8 cellular contexts compared by ENCODE assay signal in the genomic region with DNA sequence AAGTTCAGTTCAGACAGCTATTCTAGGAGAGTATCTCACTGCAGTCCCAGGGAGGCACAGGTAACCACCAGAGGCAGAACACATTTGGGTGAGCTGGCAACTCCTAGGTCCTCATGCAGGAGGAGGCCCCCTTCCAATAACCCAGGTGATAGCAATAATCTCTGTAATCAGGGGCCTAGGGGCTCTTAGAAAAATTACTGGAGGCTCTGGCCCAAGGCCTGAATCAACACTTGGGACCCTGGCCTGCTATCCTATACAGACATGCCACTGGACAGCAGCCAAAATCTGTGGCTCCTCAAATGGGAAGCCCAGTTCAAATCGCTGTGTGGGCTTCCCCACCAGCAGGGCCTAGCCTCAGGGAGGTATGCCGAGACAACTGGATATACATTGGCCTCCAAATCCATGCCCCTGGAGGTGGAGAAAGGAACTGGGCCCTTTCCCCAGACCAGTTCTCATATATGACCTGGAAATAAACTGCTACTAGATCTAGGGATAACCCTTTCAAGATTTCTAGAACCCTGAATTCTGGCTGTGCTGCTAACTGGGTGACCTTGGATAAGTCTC. TPM values are rescaled to one million over a fixed set of nuclear protein-coding genes. Genes with fewer than 3 reads are reported as not detected.
DNase-seq lines count a peak whose midpoint lies in the region; ATAC-seq and TF ChIP-seq lines count a peak whose summit lies in the region.

No MANE protein-coding gene starts in this region.

- H3K36me3 Mint-ChIP-seq in CD8-positive, alpha-beta memory T cell: peaks cover 0 to 1% (median 0%) of the 10 kb centered on the region in 3 donors

- no peak for TF ChIP-seq POLR2A in esophagus muscularis mucosa (IDR thresholded peaks at IDR 0.05; ENCODE audit: low read depth)
- TF ChIP-seq POLR2A in ovary (IDR thresholded peaks at IDR 0.05): no peak

- H3K4me3 ChIP-seq in CD8-positive, alpha-beta memory T cell (ENCODE audit: low read length): peak overlapping the region; percentile 4
- H3K4me3 ChIP-seq in esophagus muscularis mucosa (peak overlapping the region; percentile 76 to 94 (median 78)), ovary (peak overlapping the region; percentile 86)

- no peaks in the 10 kb centered on the region for H3K27me3 ChIP-seq in CD8-positive, alpha-beta memory T cell (ENCODE audit: insufficient read depth, low read length, poor library complexity, severe bottlenecking)
- H3K27me3 ChIP-seq in esophagus muscularis mucosa (no peaks in the 10 kb centered on the region), ovary (no peaks in the 10 kb centered on the region)

- H3K9me3 Mint-ChIP-seq in CD8-positive, alpha-beta memory T cell: no peaks in the 10 kb centered on the region

- ATAC-seq in HG03175 (IDR thresholded peaks at IDR 0.05; ENCODE audit: unreplicated experiment): no peak

- WGBS in esophagus muscularis mucosa: 50% methylated on average over 1 of the region's 2 CpGs
- 55 to 76% (median 71%) methylated on average over 2 of the region's 2 CpGs for WGBS in ovary, 3 donors

- peak; percentile 5 to 50 (median 8) for TF ChIP-seq CTCF in esophagus muscularis mucosa (IDR thresholded peaks at IDR 0.05)
- TF ChIP-seq CTCF in ovary (IDR thresholded peaks at IDR 0.05): peak in 1 of 3 donors; percentile 25
- TF ChIP-seq CTCF in GM20000 (IDR thresholded peaks at IDR 0.05; ENCODE audit: extremely low read depth, missing control alignments): no peak

- peak overlapping the region; percentile 27 to 91 (median 87) for H3K4me3 Mint-ChIP-seq in CD8-positive, alpha-beta memory T cell

- H3K4me1 Mint-ChIP-seq in CD8-positive, alpha-beta memory T cell: peaks cover 14 to 33% (median 25%) of the 10 kb centered on the region in 3 donors

- H3K9me3 ChIP-seq in CD8-positive, alpha-beta memory T cell (ENCODE audit: low read length): no peaks in the 10 kb centered on the region
- H3K9me3 ChIP-seq in esophagus muscularis mucosa: no peaks in the 10 kb centered on the region
- no peaks in the 10 kb centered on the region for H3K9me3 ChIP-seq in ovary

- POLR2A ChIA-PET in CD8-positive, alpha-beta memory T cell (lab: Charles Lee): no interaction called here

- CTCF ChIA-PET in CD8-positive, alpha-beta memory T cell (lab: Charles Lee): interaction anchor here (1.4 to 3.8 kb wide), 10 partner anchors 9 to 183 kb away, joined by 3 to 39 read pairs (median 6); no protein-coding TSS in a partner anchor

- peaks cover 26% of the 10 kb centered on the region for H3K4me1 ChIP-seq in CD8-positive, alpha-beta memory T cell (ENCODE audit: insufficient read depth, low read length)
- H3K4me1 ChIP-seq in esophagus muscularis mucosa: peaks cover 59 to 84% (median 80%) of the 10 kb centered on the region in 4 donors
- H3K4me1 ChIP-seq in ovary (ENCODE audit: insufficient read depth): peaks cover 18% of the 10 kb centered on the region

- H3K27ac ChIP-seq in CD8-positive, alpha-beta memory T cell (ENCODE audit: low read depth, low read length): peak overlapping the region; percentile 31
- H3K27ac ChIP-seq in esophagus muscularis mucosa (replicated peaks in 1 of 4) (peak overlapping the region; percentile 88 to 98 (median 94)), ovary (peak overlapping the region in 1 of 2 donors; percentile 92)

- DNase-seq in CD8-positive, alpha-beta memory T cell: no peak
- peak; percentile 22 for DNase-seq in NCI-H69 (lab: John Stamatoyannopoulos, UW)
- no peak for DNase-seq in esophagus muscularis mucosa (ENCODE audit: extremely low spot score)
- DNase-seq in ovary: peak in 3 of 5 donors; percentile 42 to 61 (median 52)
- no peak for DNase-seq in NCI-H2029 treated with DMSO at 0.1 percent for 48 hours (lab: John Stamatoyannopoulos, UW)
- no peak for DNase-seq in LoVo (ENCODE audit: low spot score)
- DNase-seq in GM20000 (ENCODE audit: low spot score): no peak

- no peaks in the 10 kb centered on the region for H3K27me3 Mint-ChIP-seq in CD8-positive, alpha-beta memory T cell

- peak overlapping the region in 5 of 8 donors; percentile 24 to 93 (median 85) for H3K27ac Mint-ChIP-seq in CD8-positive, alpha-beta memory T cell

- no peaks in the 10 kb centered on the region for H3K36me3 ChIP-seq in CD8-positive, alpha-beta memory T cell (ENCODE audit: insufficient read depth, low read length)
- H3K36me3 ChIP-seq in esophagus muscularis mucosa (no peaks in the 10 kb centered on the region), ovary (no peaks in the 10 kb centered on the region)

- TF ChIP-seq EP300 in esophagus muscularis mucosa (IDR thresholded peaks at IDR 0.05) (no peak), ovary (IDR thresholded peaks at IDR 0.05) (no peak)

- intact Hi-C loops in esophagus muscularis mucosa (cut with DNase I): no loop called here
- intact Hi-C loops in ovary (cut with DNase I): loop anchor here in 1 of 4 donors (5.0 kb wide), 1 partner anchor 37 kb away; no protein-coding TSS in a partner anchor

RNA-seq across cellular contexts. Expression of a gene that starts 1.6 kb away (rescaled TPM):
- total RNA-seq in CD8-positive, alpha-beta memory T cell: 1 to 10 TPM; 2.3 TPM
- polyA plus RNA-seq in CD8-positive, alpha-beta memory T cell: 3.1 TPM
- total RNA-seq in esophagus muscularis mucosa (10 to 100 TPM; 29.9 to 65.5 (median 36.3) TPM), ovary (100 to 1,000 TPM in 2 of 7 donors, 10 to 100 TPM in 5; 12.0 to 139 (median 31.8) TPM)
- 10 to 100 TPM; 18.2 to 20.8 TPM for polyA plus RNA-seq in ovary

RNA-seq across cellular contexts. Expression of a gene that starts 28.1 kb away (rescaled TPM):
- total RNA-seq in CD8-positive, alpha-beta memory T cell: 1 to 10 TPM; 4.3 to 4.7 TPM
- 0.15 TPM for polyA plus RNA-seq in CD8-positive, alpha-beta memory T cell
- total RNA-seq in esophagus muscularis mucosa: 100 to 1,000 TPM in 1 of 4 donors, 10 to 100 TPM in 3; 43.4 to 104 (median 73.9) TPM
- 10 to 100 TPM; 16.2 to 58.5 (median 40.2) TPM for total RNA-seq in ovary
- 10 to 100 TPM; 31.0 to 55.4 TPM for polyA plus RNA-seq in ovary

RNA-seq across cellular contexts. Expression of a gene that starts 45.0 kb away (rescaled TPM):
- total RNA-seq in CD8-positive, alpha-beta memory T cell: 10 to 100 TPM; 15.6 to 15.9 TPM
- polyA plus RNA-seq in CD8-positive, alpha-beta memory T cell: 11.4 TPM
- total RNA-seq in esophagus muscularis mucosa: 10 to 100 TPM; 17.0 to 27.3 (median 24.1) TPM
- total RNA-seq in ovary: 10 to 100 TPM; 11.0 to 18.0 (median 12.6) TPM
- 10 to 100 TPM; 10.8 to 23.8 TPM for polyA plus RNA-seq in ovary

RNA-seq across cellular contexts. Expression of a gene that starts 51.5 kb away (rescaled TPM):
- 10 to 100 TPM; 27.4 to 28.6 TPM for total RNA-seq in CD8-positive, alpha-beta memory T cell
- 31.4 TPM for polyA plus RNA-seq in CD8-positive, alpha-beta memory T cell
- total RNA-seq in esophagus muscularis mucosa: 10 to 100 TPM in 3 of 4 donors, 1 to 10 TPM in 1; 7.1 to 17.2 (median 16.0) TPM
- 10 to 100 TPM; 20.8 to 30.1 (median 25.8) TPM for total RNA-seq in ovary
- polyA plus RNA-seq in ovary: 10 to 100 TPM; 14.4 to 23.5 TPM

RNA-seq across cellular contexts. Expression of a gene that starts 52.2 kb away (rescaled TPM):
- total RNA-seq in CD8-positive, alpha-beta memory T cell: 1 to 10 TPM; 2.7 to 3.1 TPM
- 1.7 TPM for polyA plus RNA-seq in CD8-positive, alpha-beta memory T cell
- 10 to 100 TPM in 1 of 4 donors, 1 to 10 TPM in 3; 2.1 to 11.5 (median 4.5) TPM for total RNA-seq in esophagus muscularis mucosa
- 10 to 100 TPM in 4 of 7 donors, 1 to 10 TPM in 3; 6.6 to 17.7 (median 12.9) TPM for total RNA-seq in ovary
- polyA plus RNA-seq in ovary: 10 to 100 TPM; 10.9 to 11.5 TPM

Comparison
In these comparisons a context has a peak if more than half of its experiments do, and no peak if none do; other contexts are left out.
1. DNase-seq: peak in NCI-H69 (single experiment) and ovary (3 of 5); none in CD8-positive, alpha-beta memory T cell (0 of 5), esophagus muscularis mucosa (single experiment), NCI-H2029 treated with DMSO at 0.1 percent for 48 hours (single experiment), LoVo (single experiment) and GM20000 (single experiment).
2. H3K4me3 ChIP-seq: peak in every context shown above with its lines; median percentile 86 in ovary; 78 in esophagus muscularis mucosa; 4 in CD8-positive, alpha-beta memory T cell.